1 cellular context compared by ENCODE assay signal in genomic region chr20:10332656-10333421, GRCh38.
A peak's percentile ranks its signal among the peaks of the same experiment; 100 is the strongest.
TF ChIP-seq lines count a peak whose summit lies in the region.

No MANE protein-coding gene starts in this region.

TF ChIP-seq in HEK293, 187 proteins besides CTCF, POLR2A, EP300 and RAD21 (continued from another document and continues in another):
- no peak for TF ChIP-seq ZNF280D (tag by site-specific recombination; IDR thresholded peaks at IDR 0.05)
- no peak for TF ChIP-seq ZFP69B (tag by site-specific recombination; IDR thresholded peaks at IDR 0.05)
- TF ChIP-seq, protein P1, sequence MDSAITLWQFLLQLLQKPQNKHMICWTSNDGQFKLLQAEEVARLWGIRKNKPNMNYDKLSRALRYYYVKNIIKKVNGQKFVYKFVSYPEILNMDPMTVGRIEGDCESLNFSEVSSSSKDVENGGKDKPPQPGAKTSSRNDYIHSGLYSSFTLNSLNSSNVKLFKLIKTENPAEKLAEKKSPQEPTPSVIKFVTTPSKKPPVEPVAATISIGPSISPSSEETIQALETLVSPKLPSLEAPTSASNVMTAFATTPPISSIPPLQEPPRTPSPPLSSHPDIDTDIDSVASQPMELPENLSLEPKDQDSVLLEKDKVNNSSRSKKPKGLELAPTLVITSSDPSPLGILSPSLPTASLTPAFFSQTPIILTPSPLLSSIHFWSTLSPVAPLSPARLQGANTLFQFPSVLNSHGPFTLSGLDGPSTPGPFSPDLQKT (IDR thresholded peaks at IDR 0.05; ENCODE audit: borderline replicate concordance, low read depth, low read length) = no peak
- TF ChIP-seq, protein P2, sequence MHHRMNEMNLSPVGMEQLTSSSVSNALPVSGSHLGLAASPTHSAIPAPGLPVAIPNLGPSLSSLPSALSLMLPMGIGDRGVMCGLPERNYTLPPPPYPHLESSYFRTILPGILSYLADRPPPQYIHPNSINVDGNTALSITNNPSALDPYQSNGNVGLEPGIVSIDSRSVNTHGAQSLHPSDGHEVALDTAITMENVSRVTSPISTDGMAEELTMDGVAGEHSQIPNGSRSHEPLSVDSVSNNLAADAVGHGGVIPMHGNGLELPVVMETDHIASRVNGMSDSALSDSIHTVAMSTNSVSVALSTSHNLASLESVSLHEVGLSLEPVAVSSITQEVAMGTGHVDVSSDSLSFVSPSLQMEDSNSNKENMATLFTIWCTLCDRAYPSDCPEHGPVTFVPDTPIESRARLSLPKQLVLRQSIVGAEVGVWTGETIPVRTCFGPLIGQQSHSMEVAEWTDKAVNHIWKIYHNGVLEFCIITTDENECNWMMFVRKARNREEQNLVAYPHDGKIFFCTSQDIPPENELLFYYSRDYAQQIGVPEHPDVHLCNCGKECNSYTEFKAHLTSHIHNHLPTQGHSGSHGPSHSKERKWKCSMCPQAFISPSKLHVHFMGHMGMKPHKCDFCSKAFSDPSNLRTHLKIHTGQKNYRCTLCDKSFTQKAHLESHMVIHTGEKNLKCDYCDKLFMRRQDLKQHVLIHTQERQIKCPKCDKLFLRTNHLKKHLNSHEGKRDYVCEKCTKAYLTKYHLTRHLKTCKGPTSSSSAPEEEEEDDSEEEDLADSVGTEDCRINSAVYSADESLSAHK (tag by site-specific recombination; IDR thresholded peaks at IDR 0.05) = 0 out of 2 replicates have a peak, but pooled peaks have one; percentile 18
- TF ChIP-seq, protein P3, sequence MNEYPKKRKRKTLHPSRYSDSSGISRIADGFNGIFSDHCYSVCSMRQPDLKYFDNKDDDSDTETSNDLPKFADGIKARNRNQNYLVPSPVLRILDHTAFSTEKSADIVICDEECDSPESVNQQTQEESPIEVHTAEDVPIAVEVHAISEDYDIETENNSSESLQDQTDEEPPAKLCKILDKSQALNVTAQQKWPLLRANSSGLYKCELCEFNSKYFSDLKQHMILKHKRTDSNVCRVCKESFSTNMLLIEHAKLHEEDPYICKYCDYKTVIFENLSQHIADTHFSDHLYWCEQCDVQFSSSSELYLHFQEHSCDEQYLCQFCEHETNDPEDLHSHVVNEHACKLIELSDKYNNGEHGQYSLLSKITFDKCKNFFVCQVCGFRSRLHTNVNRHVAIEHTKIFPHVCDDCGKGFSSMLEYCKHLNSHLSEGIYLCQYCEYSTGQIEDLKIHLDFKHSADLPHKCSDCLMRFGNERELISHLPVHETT (tag by site-specific recombination; IDR thresholded peaks at IDR 0.05) = no peak
- peak; percentile 42; the same call in 1 of the 2 replicates for TF ChIP-seq FEZF1 (tag by site-specific recombination; IDR thresholded peaks at IDR 0.05)
- TF ChIP-seq ZBTB1 (tag by site-specific recombination; IDR thresholded peaks at IDR 0.05) = no peak
- no peak for TF ChIP-seq ZNF423 (tag by site-specific recombination; IDR thresholded peaks at IDR 0.05)
- no peak for TF ChIP-seq ZNF558 (tag by site-specific recombination; IDR thresholded peaks at IDR 0.05)
- TF ChIP-seq SALL2 (tag by site-specific recombination; IDR thresholded peaks at IDR 0.05; ENCODE audit: borderline replicate concordance) = no peak
- no peak for TF ChIP-seq ZNF510 (tag by site-specific recombination; IDR thresholded peaks at IDR 0.05; ENCODE audit: insufficient replicate concordance)
- 0 out of 2 replicates have a peak, but pooled peaks have one; percentile 11 for TF ChIP-seq ZBTB8A (tag by site-specific recombination; IDR thresholded peaks at IDR 0.05)
- no peak; the same call in 1 of the 2 replicates for TF ChIP-seq ZBTB17 (tag by site-specific recombination; IDR thresholded peaks at IDR 0.05)
- no peak for TF ChIP-seq ZBTB7A (tag by site-specific recombination; IDR thresholded peaks at IDR 0.05; ENCODE audit: low read depth)
- TF ChIP-seq OSR2 (tag by site-specific recombination; IDR thresholded peaks at IDR 0.05) = peak; percentile 43; the same call in 1 of the 2 replicates
- no peak for TF ChIP-seq ZNF792 (tag by site-specific recombination; IDR thresholded peaks at IDR 0.05)
- TF ChIP-seq ZNF398 (tag by site-specific recombination; IDR thresholded peaks at IDR 0.05) = no peak
- TF ChIP-seq ZNF302 (tag by site-specific recombination; IDR thresholded peaks at IDR 0.05; ENCODE audit: low read depth) = no peak
- no peak for TF ChIP-seq ZNF791 (tag by site-specific recombination; IDR thresholded peaks at IDR 0.05)
- no peak for TF ChIP-seq ZNF670 (tag by site-specific recombination; IDR thresholded peaks at IDR 0.05; ENCODE audit: low read depth)
- TF ChIP-seq ZNF785 (tag by site-specific recombination; IDR thresholded peaks at IDR 0.05) = no peak
- TF ChIP-seq ZNF521 (tag by site-specific recombination; IDR thresholded peaks at IDR 0.05) = no peak
- TF ChIP-seq YY2 (tag by site-specific recombination; IDR thresholded peaks at IDR 0.05) = no peak
- TF ChIP-seq ZNF518A (tag by site-specific recombination; conservative IDR thresholded peaks at IDR 0.05; ENCODE audit: low read depth) = no peak
- TF ChIP-seq ZNF623 (tag by site-specific recombination; IDR thresholded peaks at IDR 0.05) = no peak
- TF ChIP-seq, protein P4, sequence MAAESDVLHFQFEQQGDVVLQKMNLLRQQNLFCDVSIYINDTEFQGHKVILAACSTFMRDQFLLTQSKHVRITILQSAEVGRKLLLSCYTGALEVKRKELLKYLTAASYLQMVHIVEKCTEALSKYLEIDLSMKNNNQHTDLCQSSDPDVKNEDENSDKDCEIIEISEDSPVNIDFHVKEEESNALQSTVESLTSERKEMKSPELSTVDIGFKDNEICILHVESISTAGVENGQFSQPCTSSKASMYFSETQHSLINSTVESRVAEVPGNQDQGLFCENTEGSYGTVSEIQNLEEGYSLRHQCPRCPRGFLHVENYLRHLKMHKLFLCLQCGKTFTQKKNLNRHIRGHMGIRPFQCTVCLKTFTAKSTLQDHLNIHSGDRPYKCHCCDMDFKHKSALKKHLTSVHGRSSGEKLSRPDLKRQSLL (tag by site-specific recombination; IDR thresholded peaks at IDR 0.05) = no peak
- no peak for TF ChIP-seq ZNF112 (tag by site-specific recombination; IDR thresholded peaks at IDR 0.05)
- TF ChIP-seq ZNF529 (tag by site-specific recombination; IDR thresholded peaks at IDR 0.05; ENCODE audit: insufficient replicate concordance) = no peak
- no peak for TF ChIP-seq BCL6B (tag by site-specific recombination; IDR thresholded peaks at IDR 0.05)
- no peak for TF ChIP-seq ZSCAN23 (tag by site-specific recombination; IDR thresholded peaks at IDR 0.05)
- no peak for TF ChIP-seq TCF7L2 (IDR thresholded peaks at IDR 0.05; ENCODE audit: borderline replicate concordance, low read depth, low read length)
- no peak for TF ChIP-seq SP7 (tag by site-specific recombination; IDR thresholded peaks at IDR 0.05)
- TF ChIP-seq ZFP3 (tag by site-specific recombination; IDR thresholded peaks at IDR 0.05; ENCODE audit: low read depth) = no peak
- no peak for TF ChIP-seq ZNF354C (tag by site-specific recombination; IDR thresholded peaks at IDR 0.05; ENCODE audit: borderline replicate concordance, low read depth)
- TF ChIP-seq ZNF169 (tag by site-specific recombination; IDR thresholded peaks at IDR 0.05) = no peak
- TF ChIP-seq ZNF48 (tag by site-specific recombination; IDR thresholded peaks at IDR 0.05) = no peak
- no peak for TF ChIP-seq ZNF549 (tag by site-specific recombination; IDR thresholded peaks at IDR 0.05)
- TF ChIP-seq, protein P5, sequence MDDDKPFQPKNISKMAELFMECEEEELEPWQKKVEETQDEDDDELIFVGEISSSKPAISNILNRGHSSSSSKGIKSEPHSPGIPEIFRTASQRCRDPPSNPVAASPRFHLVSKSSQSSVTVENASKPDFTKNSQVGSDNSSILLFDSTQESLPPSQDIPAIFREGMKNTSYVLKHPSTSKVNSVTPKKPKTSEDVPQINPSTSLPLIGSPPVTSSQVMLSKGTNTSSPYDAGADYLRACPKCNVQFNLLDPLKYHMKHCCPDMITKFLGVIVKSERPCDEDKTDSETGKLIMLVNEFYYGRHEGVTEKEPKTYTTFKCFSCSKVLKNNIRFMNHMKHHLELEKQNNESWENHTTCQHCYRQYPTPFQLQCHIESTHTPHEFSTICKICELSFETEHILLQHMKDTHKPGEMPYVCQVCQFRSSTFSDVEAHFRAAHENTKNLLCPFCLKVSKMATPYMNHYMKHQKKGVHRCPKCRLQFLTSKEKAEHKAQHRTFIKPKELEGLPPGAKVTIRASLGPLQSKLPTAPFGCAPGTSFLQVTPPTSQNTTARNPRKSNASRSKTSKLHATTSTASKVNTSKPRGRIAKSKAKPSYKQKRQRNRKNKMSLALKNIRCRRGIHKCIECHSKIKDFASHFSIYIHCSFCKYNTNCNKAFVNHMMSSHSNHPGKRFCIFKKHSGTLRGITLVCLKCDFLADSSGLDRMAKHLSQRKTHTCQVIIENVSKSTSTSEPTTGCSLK (tag by site-specific recombination; IDR thresholded peaks at IDR 0.05) = no peak
- TF ChIP-seq ZEB2 (tag by site-specific recombination; IDR thresholded peaks at IDR 0.05) = peak; percentile 67; the same call in 1 of the 2 replicates
- no peak for TF ChIP-seq ZNF211 (tag by site-specific recombination; IDR thresholded peaks at IDR 0.05; ENCODE audit: low read depth)
- no peak for TF ChIP-seq ZFP41 (tag by site-specific recombination; IDR thresholded peaks at IDR 0.05; ENCODE audit: borderline replicate concordance)
- no peak for TF ChIP-seq ZNF660 (tag by site-specific recombination; IDR thresholded peaks at IDR 0.05)
- no peak for TF ChIP-seq ZNF146 (tag by site-specific recombination; IDR thresholded peaks at IDR 0.05)
- 0 out of 2 replicates have a peak, but pooled peaks have one; percentile 33 for TF ChIP-seq ZNF600 (tag by site-specific recombination; IDR thresholded peaks at IDR 0.05)
